ENCODE assay signal across 1 cellular context in the genomic region with DNA sequence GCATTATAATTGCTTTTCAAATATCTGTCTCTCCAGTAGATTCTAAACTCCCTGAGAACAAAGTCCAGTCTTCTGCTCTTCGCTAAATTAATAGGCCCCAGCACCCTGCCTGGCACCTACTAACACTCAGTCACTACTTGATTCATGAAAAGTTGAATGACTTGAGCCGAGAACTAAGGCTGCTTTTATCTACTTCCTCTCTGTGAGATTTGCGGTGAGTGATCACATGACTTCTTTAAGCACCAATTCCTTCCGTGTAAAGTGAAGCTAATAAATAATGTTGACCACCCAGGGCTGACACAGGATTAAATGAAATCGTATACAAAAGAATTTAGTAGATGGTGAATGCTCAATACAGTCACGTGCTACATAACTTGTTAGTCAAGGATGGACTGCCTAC.
A peak's percentile ranks its signal among the peaks of the same experiment; 100 is the strongest.
TF ChIP-seq lines count a peak whose summit lies in the region.

No MANE protein-coding gene starts in this region.

TF ChIP-seq in GM12878, 131 proteins besides CTCF, POLR2A, EP300 and RAD21 (continued from another document):
- TF ChIP-seq ZBED1 (IDR thresholded peaks at IDR 0.05; ENCODE audit: borderline replicate concordance) (no peak), BHLHE40 (IDR thresholded peaks at IDR 0.05; ENCODE audit: borderline replicate concordance in 1 of 2, low read depth in 2 of 2, low read length in 1 of 2) (peak in 1 of 2 experiments; percentile 31; a peak in 1 of 4 replicates), CREB1 (IDR thresholded peaks at IDR 0.05; ENCODE audit: low read depth) (no peak), NR2C1 (IDR thresholded peaks at IDR 0.05) (0 out of 2 replicates have a peak, but pooled peaks have one; percentile 15), SPI1 (IDR thresholded peaks at IDR 0.05; ENCODE audit: borderline replicate concordance, insufficient read depth, low read depth, low read length) (peak; percentile 77; the same call in 1 of the 2 replicates)
